Comparison of ENCODE assay signal across 1 cellular context in genomic region chr1:90487040-90487439, GRCh38.
A peak's percentile ranks its signal among the peaks of the same experiment; 100 is the strongest.
TF ChIP-seq lines count a peak whose summit lies in the region.

No MANE protein-coding gene starts in this region.

TF ChIP-seq in GM12878, 131 proteins besides CTCF, POLR2A, EP300 and RAD21 (continued from another document):
- TF ChIP-seq ZBTB11 (CRISPR knock-in tag; IDR thresholded peaks at IDR 0.05) (no peak), IRF4 (IDR thresholded peaks at IDR 0.05; ENCODE audit: low read depth, low read length) (no peak), NRF1 (conservative IDR thresholded peaks at IDR 0.05; ENCODE audit: low read depth, low read length) (no peak), SRF (IDR thresholded peaks at IDR 0.05; ENCODE audit: low read depth in 2 of 2, low read length in 2 of 2) (no peak), ZNF24 (IDR thresholded peaks at IDR 0.05) (0 out of 2 replicates have a peak, but pooled peaks have one; percentile 27), CHD2 (IDR thresholded peaks at IDR 0.05; ENCODE audit: borderline replicate concordance, low read depth, low read length) (no peak), MXI1 (IDR thresholded peaks at IDR 0.05; ENCODE audit: low read depth, low read length) (peak; percentile 40; the same call in 1 of the 2 replicates), SUPT20H (IDR thresholded peaks at IDR 0.05; ENCODE audit: borderline replicate concordance, control insufficient read depth, low read depth, low read length) (no peak), NFXL1 (IDR thresholded peaks at IDR 0.05; ENCODE audit: borderline replicate concordance) (no peak), HDAC6 (IDR thresholded peaks at IDR 0.05; ENCODE audit: unreplicated experiment) (no peak), IKZF1 (conservative IDR thresholded peaks at IDR 0.05) (no peak), MTA3 (IDR thresholded peaks at IDR 0.05; ENCODE audit: borderline replicate concordance, low read length) (no peak), IKZF2 (IDR thresholded peaks at IDR 0.05) (no peak), JUND (IDR thresholded peaks at IDR 0.05; ENCODE audit: low read depth, low read length) (no peak), IRF3 (IDR thresholded peaks at IDR 0.05) (no peak), RAD51 (IDR thresholded peaks at IDR 0.05) (no peak), HDGF (IDR thresholded peaks at IDR 0.05) (no peak), TCF7 (IDR thresholded peaks at IDR 0.05; ENCODE audit: borderline replicate concordance) (no peak), EGR1 (IDR thresholded peaks at IDR 0.05; ENCODE audit: borderline replicate concordance in 1 of 2, low read depth in 2 of 2, low read length in 2 of 2) (no peak)
- TF ChIP-seq, protein P1, sequence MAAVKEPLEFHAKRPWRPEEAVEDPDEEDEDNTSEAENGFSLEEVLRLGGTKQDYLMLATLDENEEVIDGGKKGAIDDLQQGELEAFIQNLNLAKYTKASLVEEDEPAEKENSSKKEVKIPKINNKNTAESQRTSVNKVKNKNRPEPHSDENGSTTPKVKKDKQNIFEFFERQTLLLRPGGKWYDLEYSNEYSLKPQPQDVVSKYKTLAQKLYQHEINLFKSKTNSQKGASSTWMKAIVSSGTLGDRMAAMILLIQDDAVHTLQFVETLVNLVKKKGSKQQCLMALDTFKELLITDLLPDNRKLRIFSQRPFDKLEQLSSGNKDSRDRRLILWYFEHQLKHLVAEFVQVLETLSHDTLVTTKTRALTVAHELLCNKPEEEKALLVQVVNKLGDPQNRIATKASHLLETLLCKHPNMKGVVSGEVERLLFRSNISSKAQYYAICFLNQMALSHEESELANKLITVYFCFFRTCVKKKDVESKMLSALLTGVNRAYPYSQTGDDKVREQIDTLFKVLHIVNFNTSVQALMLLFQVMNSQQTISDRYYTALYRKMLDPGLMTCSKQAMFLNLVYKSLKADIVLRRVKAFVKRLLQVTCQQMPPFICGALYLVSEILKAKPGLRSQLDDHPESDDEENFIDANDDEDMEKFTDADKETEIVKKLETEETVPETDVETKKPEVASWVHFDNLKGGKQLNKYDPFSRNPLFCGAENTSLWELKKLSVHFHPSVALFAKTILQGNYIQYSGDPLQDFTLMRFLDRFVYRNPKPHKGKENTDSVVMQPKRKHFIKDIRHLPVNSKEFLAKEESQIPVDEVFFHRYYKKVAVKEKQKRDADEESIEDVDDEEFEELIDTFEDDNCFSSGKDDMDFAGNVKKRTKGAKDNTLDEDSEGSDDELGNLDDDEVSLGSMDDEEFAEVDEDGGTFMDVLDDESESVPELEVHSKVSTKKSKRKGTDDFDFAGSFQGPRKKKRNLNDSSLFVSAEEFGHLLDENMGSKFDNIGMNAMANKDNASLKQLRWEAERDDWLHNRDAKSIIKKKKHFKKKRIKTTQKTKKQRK (IDR thresholded peaks at IDR 0.05; ENCODE audit: low read depth, low read length), result no peak
- TF ChIP-seq, protein P2, sequence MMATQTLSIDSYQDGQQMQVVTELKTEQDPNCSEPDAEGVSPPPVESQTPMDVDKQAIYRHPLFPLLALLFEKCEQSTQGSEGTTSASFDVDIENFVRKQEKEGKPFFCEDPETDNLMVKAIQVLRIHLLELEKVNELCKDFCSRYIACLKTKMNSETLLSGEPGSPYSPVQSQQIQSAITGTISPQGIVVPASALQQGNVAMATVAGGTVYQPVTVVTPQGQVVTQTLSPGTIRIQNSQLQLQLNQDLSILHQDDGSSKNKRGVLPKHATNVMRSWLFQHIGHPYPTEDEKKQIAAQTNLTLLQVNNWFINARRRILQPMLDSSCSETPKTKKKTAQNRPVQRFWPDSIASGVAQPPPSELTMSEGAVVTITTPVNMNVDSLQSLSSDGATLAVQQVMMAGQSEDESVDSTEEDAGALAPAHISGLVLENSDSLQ (IDR thresholded peaks at IDR 0.05), result peak; percentile 65; the same call in 1 of the 2 replicates
- TF ChIP-seq, protein P3, sequence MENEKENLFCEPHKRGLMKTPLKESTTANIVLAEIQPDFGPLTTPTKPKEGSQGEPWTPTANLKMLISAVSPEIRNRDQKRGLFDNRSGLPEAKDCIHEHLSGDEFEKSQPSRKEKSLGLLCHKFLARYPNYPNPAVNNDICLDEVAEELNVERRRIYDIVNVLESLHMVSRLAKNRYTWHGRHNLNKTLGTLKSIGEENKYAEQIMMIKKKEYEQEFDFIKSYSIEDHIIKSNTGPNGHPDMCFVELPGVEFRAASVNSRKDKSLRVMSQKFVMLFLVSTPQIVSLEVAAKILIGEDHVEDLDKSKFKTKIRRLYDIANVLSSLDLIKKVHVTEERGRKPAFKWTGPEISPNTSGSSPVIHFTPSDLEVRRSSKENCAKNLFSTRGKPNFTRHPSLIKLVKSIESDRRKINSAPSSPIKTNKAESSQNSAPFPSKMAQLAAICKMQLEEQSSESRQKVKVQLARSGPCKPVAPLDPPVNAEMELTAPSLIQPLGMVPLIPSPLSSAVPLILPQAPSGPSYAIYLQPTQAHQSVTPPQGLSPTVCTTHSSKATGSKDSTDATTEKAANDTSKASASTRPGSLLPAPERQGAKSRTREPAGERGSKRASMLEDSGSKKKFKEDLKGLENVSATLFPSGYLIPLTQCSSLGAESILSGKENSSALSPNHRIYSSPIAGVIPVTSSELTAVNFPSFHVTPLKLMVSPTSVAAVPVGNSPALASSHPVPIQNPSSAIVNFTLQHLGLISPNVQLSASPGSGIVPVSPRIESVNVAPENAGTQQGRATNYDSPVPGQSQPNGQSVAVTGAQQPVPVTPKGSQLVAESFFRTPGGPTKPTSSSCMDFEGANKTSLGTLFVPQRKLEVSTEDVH (IDR thresholded peaks at IDR 0.05; ENCODE audit: low read depth, partially characterized antibody), result no peak
- TF ChIP-seq, protein P4, sequence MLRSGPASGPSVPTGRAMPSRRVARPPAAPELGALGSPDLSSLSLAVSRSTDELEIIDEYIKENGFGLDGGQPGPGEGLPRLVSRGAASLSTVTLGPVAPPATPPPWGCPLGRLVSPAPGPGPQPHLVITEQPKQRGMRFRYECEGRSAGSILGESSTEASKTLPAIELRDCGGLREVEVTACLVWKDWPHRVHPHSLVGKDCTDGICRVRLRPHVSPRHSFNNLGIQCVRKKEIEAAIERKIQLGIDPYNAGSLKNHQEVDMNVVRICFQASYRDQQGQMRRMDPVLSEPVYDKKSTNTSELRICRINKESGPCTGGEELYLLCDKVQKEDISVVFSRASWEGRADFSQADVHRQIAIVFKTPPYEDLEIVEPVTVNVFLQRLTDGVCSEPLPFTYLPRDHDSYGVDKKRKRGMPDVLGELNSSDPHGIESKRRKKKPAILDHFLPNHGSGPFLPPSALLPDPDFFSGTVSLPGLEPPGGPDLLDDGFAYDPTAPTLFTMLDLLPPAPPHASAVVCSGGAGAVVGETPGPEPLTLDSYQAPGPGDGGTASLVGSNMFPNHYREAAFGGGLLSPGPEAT (IDR thresholded peaks at IDR 0.05; ENCODE audit: low read depth), result no peak; the same call in 1 of the 2 replicates
- TF ChIP-seq, protein P5, sequence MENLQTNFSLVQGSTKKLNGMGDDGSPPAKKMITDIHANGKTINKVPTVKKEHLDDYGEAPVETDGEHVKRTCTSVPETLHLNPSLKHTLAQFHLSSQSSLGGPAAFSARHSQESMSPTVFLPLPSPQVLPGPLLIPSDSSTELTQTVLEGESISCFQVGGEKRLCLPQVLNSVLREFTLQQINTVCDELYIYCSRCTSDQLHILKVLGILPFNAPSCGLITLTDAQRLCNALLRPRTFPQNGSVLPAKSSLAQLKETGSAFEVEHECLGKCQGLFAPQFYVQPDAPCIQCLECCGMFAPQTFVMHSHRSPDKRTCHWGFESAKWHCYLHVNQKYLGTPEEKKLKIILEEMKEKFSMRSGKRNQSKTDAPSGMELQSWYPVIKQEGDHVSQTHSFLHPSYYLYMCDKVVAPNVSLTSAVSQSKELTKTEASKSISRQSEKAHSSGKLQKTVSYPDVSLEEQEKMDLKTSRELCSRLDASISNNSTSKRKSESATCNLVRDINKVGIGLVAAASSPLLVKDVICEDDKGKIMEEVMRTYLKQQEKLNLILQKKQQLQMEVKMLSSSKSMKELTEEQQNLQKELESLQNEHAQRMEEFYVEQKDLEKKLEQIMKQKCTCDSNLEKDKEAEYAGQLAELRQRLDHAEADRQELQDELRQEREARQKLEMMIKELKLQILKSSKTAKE (IDR thresholded peaks at IDR 0.05; ENCODE audit: low read depth, poor library complexity, severe bottlenecking), result peak; percentile 25
- TF ChIP-seq, protein P6, sequence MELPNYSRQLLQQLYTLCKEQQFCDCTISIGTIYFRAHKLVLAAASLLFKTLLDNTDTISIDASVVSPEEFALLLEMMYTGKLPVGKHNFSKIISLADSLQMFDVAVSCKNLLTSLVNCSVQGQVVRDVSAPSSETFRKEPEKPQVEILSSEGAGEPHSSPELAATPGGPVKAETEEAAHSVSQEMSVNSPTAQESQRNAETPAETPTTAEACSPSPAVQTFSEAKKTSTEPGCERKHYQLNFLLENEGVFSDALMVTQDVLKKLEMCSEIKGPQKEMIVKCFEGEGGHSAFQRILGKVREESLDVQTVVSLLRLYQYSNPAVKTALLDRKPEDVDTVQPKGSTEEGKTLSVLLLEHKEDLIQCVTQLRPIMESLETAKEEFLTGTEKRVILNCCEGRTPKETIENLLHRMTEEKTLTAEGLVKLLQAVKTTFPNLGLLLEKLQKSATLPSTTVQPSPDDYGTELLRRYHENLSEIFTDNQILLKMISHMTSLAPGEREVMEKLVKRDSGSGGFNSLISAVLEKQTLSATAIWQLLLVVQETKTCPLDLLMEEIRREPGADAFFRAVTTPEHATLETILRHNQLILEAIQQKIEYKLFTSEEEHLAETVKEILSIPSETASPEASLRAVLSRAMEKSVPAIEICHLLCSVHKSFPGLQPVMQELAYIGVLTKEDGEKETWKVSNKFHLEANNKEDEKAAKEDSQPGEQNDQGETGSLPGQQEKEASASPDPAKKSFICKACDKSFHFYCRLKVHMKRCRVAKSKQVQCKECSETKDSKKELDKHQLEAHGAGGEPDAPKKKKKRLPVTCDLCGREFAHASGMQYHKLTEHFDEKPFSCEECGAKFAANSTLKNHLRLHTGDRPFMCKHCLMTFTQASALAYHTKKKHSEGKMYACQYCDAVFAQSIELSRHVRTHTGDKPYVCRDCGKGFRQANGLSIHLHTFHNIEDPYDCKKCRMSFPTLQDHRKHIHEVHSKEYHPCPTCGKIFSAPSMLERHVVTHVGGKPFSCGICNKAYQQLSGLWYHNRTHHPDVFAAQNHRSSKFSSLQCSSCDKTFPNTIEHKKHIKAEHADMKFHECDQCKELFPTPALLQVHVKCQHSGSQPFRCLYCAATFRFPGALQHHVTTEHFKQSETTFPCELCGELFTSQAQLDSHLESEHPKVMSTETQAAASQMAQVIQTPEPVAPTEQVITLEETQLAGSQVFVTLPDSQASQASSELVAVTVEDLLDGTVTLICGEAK (IDR thresholded peaks at IDR 0.05; ENCODE audit: borderline replicate concordance), result no peak
TF ChIP-seq in GM12878: peak in this region for 13.
